In the genomic region with DNA sequence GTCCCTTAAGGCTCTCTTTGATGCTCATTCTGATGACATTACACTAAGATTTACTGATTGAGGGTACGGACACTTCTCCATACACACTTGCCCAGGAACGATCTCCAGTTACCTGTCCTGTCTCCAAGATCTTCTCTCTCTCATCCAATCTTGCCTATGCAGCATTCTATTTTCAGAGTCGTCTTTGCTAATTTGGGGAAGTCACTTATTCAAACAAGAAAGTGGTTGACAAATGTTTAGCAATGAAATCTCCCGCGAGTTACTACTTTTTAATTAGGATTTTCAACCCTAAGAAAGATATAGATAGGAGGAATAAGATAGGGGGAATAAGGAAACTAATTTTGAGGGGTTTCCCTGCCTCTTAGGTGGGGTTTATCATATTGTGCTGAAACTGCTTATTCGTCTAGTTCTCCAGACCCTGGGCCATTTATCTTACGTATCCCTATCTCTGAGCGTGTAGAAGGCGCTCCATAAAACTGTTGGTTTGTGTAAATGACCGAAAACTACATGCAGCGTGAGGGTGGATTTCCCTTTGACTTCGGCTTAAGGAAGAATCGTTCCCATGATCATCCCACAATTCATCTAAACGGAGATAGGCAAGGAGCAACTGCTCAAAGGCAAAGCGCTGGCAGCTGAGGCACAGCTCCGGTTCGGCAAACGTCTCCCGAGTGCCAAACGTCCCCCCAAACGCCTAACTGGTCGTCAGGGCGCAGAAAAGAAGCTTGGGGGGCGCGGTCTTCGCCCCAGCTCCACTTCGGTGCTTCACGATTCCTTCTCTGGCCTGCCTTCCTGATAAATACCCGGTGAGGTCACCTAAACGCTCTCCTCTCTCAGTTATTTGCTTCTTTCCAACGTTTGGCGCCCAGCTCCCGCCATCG, we compare ENCODE assay signal across 8 cellular contexts. TPM values are rescaled to one million over a fixed set of nuclear protein-coding genes. Genes with fewer than 3 reads are reported as not detected.
DNase-seq lines count a peak whose midpoint lies in the region; ATAC-seq and TF ChIP-seq lines count a peak whose summit lies in the region.

No MANE protein-coding gene starts in this region.

- H3F3A ChIP-seq in PC-9 (ENCODE audit: insufficient read depth, low read depth): peaks cover 17% of the 10 kb centered on the region

- 8 to 9% methylated on average over 34 of the region's 34 CpGs for WGBS in tibial nerve, 2 donors

- no peaks in the 10 kb centered on the region for H3K9me2 ChIP-seq in PC-9 (ENCODE audit: insufficient read depth)

- H3K4me1 ChIP-seq in PC-9 (replicated peaks; ENCODE audit: insufficient read depth) (peaks cover 34% of the 10 kb centered on the region), tibial nerve (peaks cover 0 to 31% (median 13%) of the 10 kb centered on the region in 4 donors)
- H3K4me1 ChIP-seq in effector memory CD4-positive, alpha-beta T cell (ENCODE audit: control insufficient read depth, insufficient read depth, low read length, poor library complexity, severe bottlenecking): peaks cover 4% of the 10 kb centered on the region

- no peak for TF ChIP-seq CTCF in 22Rv1 (IDR thresholded peaks at IDR 0.05)
- no peak for TF ChIP-seq CTCF in PC-9 (conservative IDR thresholded peaks at IDR 0.05)
- no peak for TF ChIP-seq CTCF in tibial nerve (IDR thresholded peaks at IDR 0.05)

- peak overlapping the region; percentile 97 for H3K27ac ChIP-seq in 22Rv1
- H3K27ac ChIP-seq in PC-9: peak overlapping the region; percentile 83
- H3K27ac ChIP-seq in effector memory CD4-positive, alpha-beta T cell (ENCODE audit: insufficient read depth, low read length, poor library complexity, severe bottlenecking): peak overlapping the region; percentile 88
- peak overlapping the region; percentile 89 to 98 (median 96) for H3K27ac ChIP-seq in tibial nerve

- ATAC-seq in GM18508 (IDR thresholded peaks at IDR 0.05; ENCODE audit: insufficient read depth, unreplicated experiment) (peak; percentile 4), HG03175 (IDR thresholded peaks at IDR 0.05; ENCODE audit: unreplicated experiment) (peak; percentile 1)

- peaks cover 63% of the 10 kb centered on the region for H3K79me2 ChIP-seq in PC-9 (ENCODE audit: low read depth)

- no peak for TF ChIP-seq EP300 in tibial nerve (IDR thresholded peaks at IDR 0.05)

- DNase-seq in PC-9 (no peak), midbrain (lab: John Stamatoyannopoulos, UW) (peak; percentile 48), tibial nerve (ENCODE audit: low spot score in 2 of 2) (no peak), GF-D8 (lab: John Stamatoyannopoulos, UW) (no peak)
- DNase-seq in effector memory CD4-positive, alpha-beta T cell: no peak

- POLR2A ChIA-PET in PC-9 (lab: Charles Lee; ENCODE audit: unreplicated experiment): interaction anchor here (0.6 to 0.9 kb wide), 5 partner anchors 17 to 536 kb away, joined by 3 to 9 read pairs (median 7); no protein-coding TSS in a partner anchor

- peak overlapping the region; percentile 96 for H2AFZ ChIP-seq in PC-9

- H4K20me1 ChIP-seq in PC-9 (ENCODE audit: insufficient read depth): no peaks in the 10 kb centered on the region

- H3K36me3 ChIP-seq in PC-9 (ENCODE audit: low read depth) (0 out of 2 replicates have a peak, but pooled peaks cover 4% of the 10 kb centered on the region), tibial nerve (peaks cover 0 to 20% (median 0%) of the 10 kb centered on the region in 3 donors)
- peaks cover 3% of the 10 kb centered on the region for H3K36me3 ChIP-seq in effector memory CD4-positive, alpha-beta T cell (ENCODE audit: control insufficient read depth, insufficient read depth, low read length)

- TF ChIP-seq POLR2A in tibial nerve (IDR thresholded peaks at IDR 0.05): no peak

- CTCF ChIA-PET in PC-9 (lab: Charles Lee): interaction anchor here (0.6 kb wide), 3 partner anchors 11 to 295 kb away, joined by 3 to 14 read pairs (median 6); partner anchors contain the start of gene EHF

- H3K4me3 ChIP-seq in PC-9: peak overlapping the region; percentile 74
- H3K4me3 ChIP-seq in effector memory CD4-positive, alpha-beta T cell (ENCODE audit: insufficient read depth, low read depth, low read length, poor library complexity, severe bottlenecking): peak overlapping the region; percentile 87
- peak overlapping the region; percentile 71 to 98 (median 89) for H3K4me3 ChIP-seq in tibial nerve

- H3K4me2 ChIP-seq in PC-9: peak overlapping the region; percentile 97

- H3K9me3 ChIP-seq in PC-9 (ENCODE audit: insufficient read depth, low read depth) (no peaks in the 10 kb centered on the region), tibial nerve (no peaks in the 10 kb centered on the region)
- H3K9me3 ChIP-seq in effector memory CD4-positive, alpha-beta T cell (ENCODE audit: control insufficient read depth, low read length): no peaks in the 10 kb centered on the region

- BruUV-seq in PC-9 (replicated peaks; lab: Mats Ljungman, UMichigan): TSS peak; percentile 55

- intact Hi-C loops in PC-9 (cut with micrococcal nuclease; ENCODE audit: unreplicated experiment): loop anchor here (2.0 to 10.0 kb wide), 3 partner anchors 167 to 811 kb away; partner anchors contain the start of genes FJX1 and NAT10

- no peaks in the 10 kb centered on the region for H3K27me3 ChIP-seq in PC-9 (ENCODE audit: insufficient read depth, low read depth)
- no peaks in the 10 kb centered on the region for H3K27me3 ChIP-seq in effector memory CD4-positive, alpha-beta T cell (replicated peaks; ENCODE audit: control insufficient read depth, insufficient read depth, low read length, poor library complexity, severe bottlenecking)
- no peaks in the 10 kb centered on the region for H3K27me3 ChIP-seq in tibial nerve

RNA-seq across cellular contexts. Expression of gene APIP, which starts 0.8 kb away (rescaled TPM):
- total RNA-seq in PC-9 (2021): 34.1 and 41.0 TPM in 2 replicates
- 10 to 100 TPM; 16.3 to 31.5 (median 23.2) TPM for total RNA-seq in tibial nerve

RNA-seq across cellular contexts. Expression of gene PDHX, which starts 1.0 kb away (rescaled TPM):
- total RNA-seq in PC-9 (2021) (44.7 and 47.0 TPM in 2 replicates), tibial nerve (10 to 100 TPM; 18.8 to 30.6 (median 23.2) TPM)
